In genomic region chr9:20379804-20380225, GRCh38 we compare ENCODE assay signal across 32 cellular contexts.
DNase-seq lines count a peak whose midpoint lies in the region; ATAC-seq and TF ChIP-seq lines count a peak whose summit lies in the region.
"Had no signal": no experiment of that assay in that cellular context is flagged by ENCODE, and none has a peak within 500 bp of the region (broad histone marks: within the 10 kb centered on the region; RNA-seq: fewer than 3 reads in every experiment).

No MANE protein-coding gene starts in this region.

- TF ChIP-seq CTCF in left ventricle myocardium inferior (IDR thresholded peaks at IDR 0.05; ENCODE audit: borderline replicate concordance), result no peak
- no peak for TF ChIP-seq CTCF in right lobe of liver (IDR thresholded peaks at IDR 0.05)
- TF ChIP-seq CTCF in type B pancreatic cell (conservative IDR thresholded peaks at IDR 0.05), result no peak
- no peak for TF ChIP-seq CTCF in BE2C (IDR thresholded peaks at IDR 0.05; ENCODE audit: low read depth, low read length)
- TF ChIP-seq CTCF in natural killer cell (IDR thresholded peaks at IDR 0.05), result no peak

- H3K9me3 ChIP-seq in left ventricle myocardium inferior (replicated peaks) (no peaks in the 10 kb centered on the region), right lobe of liver (no peaks in the 10 kb centered on the region), BE2C (no peaks in the 10 kb centered on the region)
- H3K9me3 ChIP-seq: MG63, neutrophil, sigmoid colon, thyroid gland, vagina had no signal

- no peak overlapping the region for H3K4me3 Mint-ChIP-seq in type B pancreatic cell
- no peak overlapping the region for H3K4me3 Mint-ChIP-seq in natural killer cell
- H3K4me3 Mint-ChIP-seq: activated CD4-positive, alpha-beta T cell treated with anti-CD3 and anti-CD28 coated beads, Interleukin-2, amount 10 ng/mL, durations not matched to agents 7 days and 5 days; activated naive CD8-positive, alpha-beta T cell treated with anti-CD3 and anti-CD28 coated beads, Interleukin-2, amount 10 ng/mL, durations not matched to agents 7 days and 5 days; B cell; H9; WTC11 had no signal

- H3K4me1 ChIP-seq in left ventricle myocardium inferior, result peaks cover 15% of the 10 kb centered on the region
- H3K4me1 ChIP-seq in right lobe of liver, result peaks cover 0 to 23% (median 4%) of the 10 kb centered on the region in 4 donors
- H3K4me1 ChIP-seq in BE2C, result peaks cover 2% of the 10 kb centered on the region; the same call in 1 of the 2 replicates
- H3K4me1 ChIP-seq: vagina had no signal

- intact Hi-C loops in left ventricle myocardium inferior (cut with micrococcal nuclease), result no loop called here
- intact Hi-C loops in cardiac septum (cut with DNase I), result no loop called here
- intact Hi-C loops in right lobe of liver (cut with DNase I), result no loop called here
- intact Hi-C loops in natural killer cell (cut with micrococcal nuclease), result no loop called here

- H3K27me3 ChIP-seq in left ventricle myocardium inferior (ENCODE audit: low read depth) (no peaks in the 10 kb centered on the region), right lobe of liver (no peaks in the 10 kb centered on the region), BE2C (no peaks in the 10 kb centered on the region; the same call in 1 of the 2 replicates)
- H3K27me3 ChIP-seq: cardiac muscle cell, MG63, neutrophil, sigmoid colon, thyroid gland, vagina had no signal

- H3K27ac Mint-ChIP-seq in type B pancreatic cell, result peak overlapping the region; percentile 47
- peak overlapping the region in 1 of 2 donors; percentile 29 for H3K27ac Mint-ChIP-seq in natural killer cell
- H3K27ac Mint-ChIP-seq: activated CD4-positive, alpha-beta T cell treated with anti-CD3 and anti-CD28 coated beads, Interleukin-2, amount 10 ng/mL, durations not matched to agents 7 days and 5 days; B cell; progenitor cell of endocrine pancreas; WTC11 had no signal

- H3K36me3 ChIP-seq in left ventricle myocardium inferior, result no peaks in the 10 kb centered on the region
- H3K36me3 ChIP-seq in right lobe of liver, result no peaks in the 10 kb centered on the region
- no peaks in the 10 kb centered on the region for H3K36me3 ChIP-seq in BE2C
- H3K36me3 ChIP-seq: cardiac muscle cell, MG63, neutrophil, sigmoid colon, thyroid gland, vagina had no signal

- peak in 3 of 4 donors; percentile 59 to 77 (median 68) for ATAC-seq in right lobe of liver
- ATAC-seq in natural killer cell, result no peak
- ATAC-seq: esophagus mucosa, WTC11 had no signal

- peaks cover 10% of the 10 kb centered on the region for H3K36me3 Mint-ChIP-seq in type B pancreatic cell
- no peaks in the 10 kb centered on the region for H3K36me3 Mint-ChIP-seq in natural killer cell
- H3K36me3 Mint-ChIP-seq: WTC11 had no signal

- no peaks in the 10 kb centered on the region for H3K9me3 Mint-ChIP-seq in type B pancreatic cell
- H3K9me3 Mint-ChIP-seq in natural killer cell, result no peaks in the 10 kb centered on the region
- H3K9me3 Mint-ChIP-seq: activated CD4-positive, alpha-beta T cell treated with anti-CD3 and anti-CD28 coated beads, Interleukin-2, amount 10 ng/mL, durations not matched to agents 7 days and 5 days; H9; WTC11 had no signal

- peaks cover 41% of the 10 kb centered on the region for H3K4me1 Mint-ChIP-seq in type B pancreatic cell (ENCODE audit: unreplicated experiment)
- peaks cover 23 to 38% of the 10 kb centered on the region in 2 donors for H3K4me1 Mint-ChIP-seq in natural killer cell

- 60% methylated on average over 2 of the region's 2 CpGs for WGBS in right lobe of liver (ENCODE audit: insufficient coverage, low coverage, low lambda C conversion rate, missing lambda C conversion rate)

- H3K27me3 Mint-ChIP-seq in type B pancreatic cell (no peaks in the 10 kb centered on the region), natural killer cell (ENCODE audit: low read depth in 2 of 2) (no peaks in the 10 kb centered on the region)
- H3K27me3 Mint-ChIP-seq: activated CD4-positive, alpha-beta T cell treated with anti-CD3 and anti-CD28 coated beads, Interleukin-2, amount 10 ng/mL, durations not matched to agents 7 days and 5 days; activated naive CD8-positive, alpha-beta T cell treated with anti-CD3 and anti-CD28 coated beads, Interleukin-2, amount 10 ng/mL, durations not matched to agents 7 days and 5 days; progenitor cell of endocrine pancreas had no signal

- H3K27ac ChIP-seq in left ventricle myocardium inferior (replicated peaks) (peak overlapping the region; percentile 38), right lobe of liver (no peak overlapping the region)
- H3K27ac ChIP-seq: cardiac muscle cell, coronary artery, neutrophil, sigmoid colon, thyroid gland, vagina had no signal

- no peak for TF ChIP-seq POLR2A in right lobe of liver (IDR thresholded peaks at IDR 0.05)

- DNase-seq in left ventricle myocardium inferior, result no peak
- no peak for DNase-seq in cardiac septum (ENCODE audit: low spot score)
- DNase-seq in OCI-M1 (lab: John Stamatoyannopoulos, UW), result peak; percentile 48
- no peak for DNase-seq in right lobe of liver
- DNase-seq in type B pancreatic cell (ENCODE audit: extremely low spot score, unreplicated experiment), result no peak
- no peak for DNase-seq in BE2C
- DNase-seq in DMS153 treated with DMSO at 0.1 percent for 48 hours (lab: John Stamatoyannopoulos, UW; ENCODE audit: unreplicated experiment), result no peak
- no peak for DNase-seq in natural killer cell
- DNase-seq: activated CD4-positive, alpha-beta T cell treated with anti-CD3 and anti-CD28 coated beads, Interleukin-2, amount 10 ng/mL, durations not matched to agents 7 days and 5 days; activated effector memory CD4-positive, alpha-beta T cell treated with Interleukin-2 at 50 U/mL for 16 hours; activated naive CD8-positive, alpha-beta T cell treated with anti-CD3 and anti-CD28 coated beads, Interleukin-2, amount 10 ng/mL, durations not matched to agents 7 days and 5 days; DMS153; effector memory CD4-positive, alpha-beta T cell; H9; head of caudate nucleus; KG1; MG63; NCI-H2029; sigmoid colon; stimulated activated CD4-positive, alpha-beta T cell treated with anti-CD3 and anti-CD28 coated beads, Interleukin-4, amount 100 ng/mL, for 24 hours; SW 1271; T1000; thyroid gland had no signal

- H3K4me3 ChIP-seq in left ventricle myocardium inferior (no peak overlapping the region), right lobe of liver (no peak overlapping the region), BE2C (ENCODE audit: low read depth, low read length) (no peak overlapping the region)
- H3K4me3 ChIP-seq: cardiac muscle cell, coronary artery, lung, MG63, sigmoid colon, thyroid gland, vagina had no signal

Comparison
In these comparisons a context has a peak if more than half of its experiments do, and no peak if none do; other contexts are left out.
1. ATAC-seq: peak in right lobe of liver (3 of 4); none in natural killer cell (0 of 3).